Comparison of ENCODE assay signal across 1 cellular context in the genomic region with DNA sequence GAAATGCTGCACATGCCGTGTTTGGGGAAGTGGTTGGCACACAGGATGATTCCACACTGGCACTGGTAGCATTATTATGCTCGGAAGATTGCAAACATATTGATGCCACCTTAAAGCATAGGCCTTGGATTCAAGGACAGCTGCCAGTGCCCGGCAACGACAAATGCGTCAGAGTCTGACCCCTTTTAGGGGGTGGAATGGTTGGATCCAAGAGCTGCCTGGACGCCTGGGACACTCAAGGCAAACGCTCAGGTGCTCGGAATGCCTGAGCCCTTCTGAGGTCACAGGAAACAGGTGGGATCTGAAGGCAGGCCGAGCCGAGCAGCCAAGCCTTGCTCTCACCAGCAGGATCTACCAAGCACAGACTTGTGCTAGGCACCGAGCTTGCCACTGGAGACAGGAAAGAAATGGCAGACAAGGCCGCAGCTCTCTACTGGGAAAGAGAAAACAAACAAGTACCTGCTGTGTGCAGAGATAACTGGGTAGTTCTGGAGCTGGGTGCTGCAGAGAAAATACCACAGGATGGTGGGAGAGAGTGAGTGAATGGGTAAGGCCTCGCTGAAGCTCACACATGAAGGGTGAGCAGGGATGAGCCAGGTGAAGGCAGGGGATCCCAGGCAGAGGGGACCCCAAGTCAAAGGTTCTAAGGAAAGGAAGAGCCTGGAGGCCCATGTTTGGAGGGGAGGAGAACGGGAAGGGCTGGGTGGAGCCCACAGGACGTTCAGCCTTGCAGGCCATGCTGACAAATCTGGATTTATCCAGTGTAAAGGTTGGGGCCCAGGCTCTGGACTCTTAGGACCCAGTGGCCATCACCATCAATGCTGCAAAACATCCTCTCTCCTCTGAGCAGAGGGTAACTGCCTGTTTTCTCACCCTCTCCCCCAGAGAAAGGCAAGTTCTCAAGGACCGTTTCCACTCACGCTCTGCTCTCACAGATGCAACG.
A peak's percentile ranks its signal among the peaks of the same experiment; 100 is the strongest.
TF ChIP-seq lines count a peak whose summit lies in the region.

No MANE protein-coding gene starts in this region.

TF ChIP-seq in HepG2, 621 proteins besides CTCF, POLR2A, EP300 and RAD21 (continued from another document and continues in another):
- TF ChIP-seq, protein P1, sequence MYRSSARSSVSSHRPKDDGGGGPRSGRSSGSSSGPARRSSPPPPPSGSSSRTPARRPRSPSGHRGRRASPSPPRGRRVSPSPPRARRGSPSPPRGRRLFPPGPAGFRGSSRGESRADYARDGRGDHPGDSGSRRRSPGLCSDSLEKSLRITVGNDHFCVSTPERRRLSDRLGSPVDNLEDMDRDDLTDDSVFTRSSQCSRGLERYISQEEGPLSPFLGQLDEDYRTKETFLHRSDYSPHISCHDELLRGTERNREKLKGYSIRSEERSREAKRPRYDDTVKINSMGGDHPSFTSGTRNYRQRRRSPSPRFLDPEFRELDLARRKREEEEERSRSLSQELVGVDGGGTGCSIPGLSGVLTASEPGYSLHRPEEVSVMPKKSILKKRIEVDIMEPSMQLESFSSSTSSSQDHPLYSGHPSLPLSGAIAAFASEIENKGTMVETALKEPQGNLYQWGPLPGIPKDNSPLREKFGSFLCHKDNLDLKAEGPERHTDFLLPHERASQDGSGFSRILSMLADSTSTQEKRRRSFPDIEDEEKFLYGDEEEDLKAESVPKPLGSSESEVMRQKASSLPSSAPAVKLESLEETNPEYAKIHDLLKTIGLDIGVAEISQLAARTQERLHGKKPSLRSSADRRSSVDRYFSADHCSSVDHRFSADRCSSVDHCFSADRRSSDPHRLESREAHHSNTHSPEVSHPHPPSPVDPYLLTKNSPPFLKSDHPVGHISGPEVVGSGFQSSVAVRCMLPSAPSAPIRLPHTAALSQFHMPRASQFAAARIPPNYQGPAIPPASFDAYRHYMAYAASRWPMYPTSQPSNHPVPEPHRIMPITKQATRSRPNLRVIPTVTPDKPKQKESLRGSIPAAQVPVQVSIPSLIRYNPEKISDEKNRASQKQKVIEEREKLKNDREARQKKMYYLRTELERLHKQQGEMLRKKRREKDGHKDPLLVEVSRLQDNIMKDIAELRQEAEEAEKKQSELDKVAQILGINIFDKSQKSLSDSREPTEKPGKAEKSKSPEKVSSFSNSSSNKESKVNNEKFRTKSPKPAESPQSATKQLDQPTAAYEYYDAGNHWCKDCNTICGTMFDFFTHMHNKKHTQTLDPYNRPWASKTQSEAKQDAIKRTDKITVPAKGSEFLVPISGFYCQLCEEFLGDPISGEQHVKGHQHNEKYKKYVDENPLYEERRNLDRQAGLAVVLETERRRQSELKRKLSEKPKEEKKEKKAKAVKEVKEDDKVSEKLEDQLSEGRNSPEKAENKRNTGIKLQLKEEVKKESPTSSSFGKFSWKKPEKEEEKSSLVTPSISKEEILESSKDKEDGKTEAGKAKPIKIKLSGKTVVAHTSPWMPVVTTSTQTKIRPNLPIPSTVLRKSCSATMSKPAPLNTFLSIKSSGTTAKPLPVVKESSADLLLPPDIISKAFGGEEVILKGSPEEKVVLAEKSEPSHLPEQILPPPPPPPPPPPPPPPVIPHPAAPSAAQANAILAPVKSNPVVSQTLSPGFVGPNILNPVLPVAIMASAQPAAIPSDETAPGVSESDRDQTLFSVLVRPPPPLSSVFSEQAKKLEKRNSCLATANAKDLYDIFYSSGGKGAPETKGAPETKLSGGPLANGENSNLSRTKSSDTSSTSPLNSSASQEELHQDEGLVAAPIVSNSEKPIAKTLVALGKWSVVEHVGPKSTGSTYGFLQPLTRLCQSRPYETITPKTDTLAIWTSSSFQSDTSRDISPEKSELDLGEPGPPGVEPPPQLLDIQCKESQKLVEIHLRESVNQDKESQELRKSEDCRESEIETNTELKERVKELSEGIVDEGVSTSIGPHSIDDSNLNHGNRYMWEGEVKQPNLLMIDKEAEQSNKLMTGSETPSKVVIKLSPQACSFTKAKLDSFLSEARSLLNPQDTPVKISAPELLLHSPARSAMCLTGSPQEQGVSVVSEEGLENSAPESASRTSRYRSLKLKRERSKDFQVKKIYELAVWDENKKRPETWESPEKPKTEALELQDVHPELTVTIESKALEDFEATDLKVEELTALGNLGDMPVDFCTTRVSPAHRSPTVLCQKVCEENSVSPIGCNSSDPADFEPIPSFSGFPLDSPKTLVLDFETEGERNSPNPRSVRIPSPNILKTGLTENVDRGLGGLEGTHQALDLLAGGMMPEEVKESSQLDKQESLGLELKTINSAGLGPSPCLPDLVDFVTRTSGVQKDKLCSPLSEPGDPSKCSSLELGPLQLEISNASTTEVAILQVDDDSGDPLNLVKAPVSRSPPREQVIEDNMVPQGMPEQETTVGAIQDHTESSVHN (CRISPR knock-in tag; IDR thresholded peaks at IDR 0.05), result peak; percentile 93
- TF ChIP-seq THAP7 (CRISPR knock-in tag; IDR thresholded peaks at IDR 0.05) (0 out of 2 replicates have a peak, but pooled peaks have one; percentile 47), ZNF225 (CRISPR knock-in tag; IDR thresholded peaks at IDR 0.05) (no peak), RARG (CRISPR knock-in tag; IDR thresholded peaks at IDR 0.05; ENCODE audit: low read depth) (no peak), ATRX (CRISPR knock-in tag; IDR thresholded peaks at IDR 0.05; ENCODE audit: borderline replicate concordance) (no peak), ZNF577 (CRISPR knock-in tag; IDR thresholded peaks at IDR 0.05; ENCODE audit: borderline replicate concordance, low read depth) (no peak), ONECUT2 (CRISPR knock-in tag; IDR thresholded peaks at IDR 0.05) (no peak), POLR2G (IDR thresholded peaks at IDR 0.05; ENCODE audit: low read depth, low read length) (no peak), ZFP91 (CRISPR knock-in tag; IDR thresholded peaks at IDR 0.05; ENCODE audit: borderline replicate concordance) (peak; percentile 52; the same call in 1 of the 2 replicates), SP2 (CRISPR knock-in tag; IDR thresholded peaks at IDR 0.05) (no peak), SNAI1 (CRISPR knock-in tag; IDR thresholded peaks at IDR 0.05; ENCODE audit: borderline replicate concordance) (no peak), HMGXB3 (CRISPR knock-in tag; IDR thresholded peaks at IDR 0.05; ENCODE audit: borderline replicate concordance) (no peak), ZNF703 (CRISPR knock-in tag; IDR thresholded peaks at IDR 0.05; ENCODE audit: borderline replicate concordance) (no peak), ZMAT3 (CRISPR knock-in tag; conservative IDR thresholded peaks at IDR 0.05) (no peak), KAT7 (CRISPR knock-in tag; IDR thresholded peaks at IDR 0.05; ENCODE audit: borderline replicate concordance) (no peak), XRCC5 (optimal IDR thresholded peaks at IDR 0.05; ENCODE audit: low read length) (no peak), ZFX (CRISPR knock-in tag; IDR thresholded peaks at IDR 0.05; ENCODE audit: low read depth) (peak; percentile 65), NFIB (CRISPR knock-in tag; IDR thresholded peaks at IDR 0.05; ENCODE audit: borderline replicate concordance) (no peak), ZNF543 (CRISPR knock-in tag; IDR thresholded peaks at IDR 0.05) (no peak)
- TF ChIP-seq, protein P2, sequence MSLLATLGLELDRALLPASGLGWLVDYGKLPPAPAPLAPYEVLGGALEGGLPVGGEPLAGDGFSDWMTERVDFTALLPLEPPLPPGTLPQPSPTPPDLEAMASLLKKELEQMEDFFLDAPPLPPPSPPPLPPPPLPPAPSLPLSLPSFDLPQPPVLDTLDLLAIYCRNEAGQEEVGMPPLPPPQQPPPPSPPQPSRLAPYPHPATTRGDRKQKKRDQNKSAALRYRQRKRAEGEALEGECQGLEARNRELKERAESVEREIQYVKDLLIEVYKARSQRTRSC (CRISPR knock-in tag; IDR thresholded peaks at IDR 0.05; ENCODE audit: low read depth), result 0 out of 2 replicates have a peak, but pooled peaks have one; percentile 49
- TF ChIP-seq, protein P3, sequence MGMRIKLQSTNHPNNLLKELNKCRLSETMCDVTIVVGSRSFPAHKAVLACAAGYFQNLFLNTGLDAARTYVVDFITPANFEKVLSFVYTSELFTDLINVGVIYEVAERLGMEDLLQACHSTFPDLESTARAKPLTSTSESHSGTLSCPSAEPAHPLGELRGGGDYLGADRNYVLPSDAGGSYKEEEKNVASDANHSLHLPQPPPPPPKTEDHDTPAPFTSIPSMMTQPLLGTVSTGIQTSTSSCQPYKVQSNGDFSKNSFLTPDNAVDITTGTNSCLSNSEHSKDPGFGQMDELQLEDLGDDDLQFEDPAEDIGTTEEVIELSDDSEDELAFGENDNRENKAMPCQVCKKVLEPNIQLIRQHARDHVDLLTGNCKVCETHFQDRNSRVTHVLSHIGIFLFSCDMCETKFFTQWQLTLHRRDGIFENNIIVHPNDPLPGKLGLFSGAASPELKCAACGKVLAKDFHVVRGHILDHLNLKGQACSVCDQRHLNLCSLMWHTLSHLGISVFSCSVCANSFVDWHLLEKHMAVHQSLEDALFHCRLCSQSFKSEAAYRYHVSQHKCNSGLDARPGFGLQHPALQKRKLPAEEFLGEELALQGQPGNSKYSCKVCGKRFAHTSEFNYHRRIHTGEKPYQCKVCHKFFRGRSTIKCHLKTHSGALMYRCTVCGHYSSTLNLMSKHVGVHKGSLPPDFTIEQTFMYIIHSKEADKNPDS (CRISPR knock-in tag; IDR thresholded peaks at IDR 0.05), result no peak
- TF ChIP-seq, protein P4, sequence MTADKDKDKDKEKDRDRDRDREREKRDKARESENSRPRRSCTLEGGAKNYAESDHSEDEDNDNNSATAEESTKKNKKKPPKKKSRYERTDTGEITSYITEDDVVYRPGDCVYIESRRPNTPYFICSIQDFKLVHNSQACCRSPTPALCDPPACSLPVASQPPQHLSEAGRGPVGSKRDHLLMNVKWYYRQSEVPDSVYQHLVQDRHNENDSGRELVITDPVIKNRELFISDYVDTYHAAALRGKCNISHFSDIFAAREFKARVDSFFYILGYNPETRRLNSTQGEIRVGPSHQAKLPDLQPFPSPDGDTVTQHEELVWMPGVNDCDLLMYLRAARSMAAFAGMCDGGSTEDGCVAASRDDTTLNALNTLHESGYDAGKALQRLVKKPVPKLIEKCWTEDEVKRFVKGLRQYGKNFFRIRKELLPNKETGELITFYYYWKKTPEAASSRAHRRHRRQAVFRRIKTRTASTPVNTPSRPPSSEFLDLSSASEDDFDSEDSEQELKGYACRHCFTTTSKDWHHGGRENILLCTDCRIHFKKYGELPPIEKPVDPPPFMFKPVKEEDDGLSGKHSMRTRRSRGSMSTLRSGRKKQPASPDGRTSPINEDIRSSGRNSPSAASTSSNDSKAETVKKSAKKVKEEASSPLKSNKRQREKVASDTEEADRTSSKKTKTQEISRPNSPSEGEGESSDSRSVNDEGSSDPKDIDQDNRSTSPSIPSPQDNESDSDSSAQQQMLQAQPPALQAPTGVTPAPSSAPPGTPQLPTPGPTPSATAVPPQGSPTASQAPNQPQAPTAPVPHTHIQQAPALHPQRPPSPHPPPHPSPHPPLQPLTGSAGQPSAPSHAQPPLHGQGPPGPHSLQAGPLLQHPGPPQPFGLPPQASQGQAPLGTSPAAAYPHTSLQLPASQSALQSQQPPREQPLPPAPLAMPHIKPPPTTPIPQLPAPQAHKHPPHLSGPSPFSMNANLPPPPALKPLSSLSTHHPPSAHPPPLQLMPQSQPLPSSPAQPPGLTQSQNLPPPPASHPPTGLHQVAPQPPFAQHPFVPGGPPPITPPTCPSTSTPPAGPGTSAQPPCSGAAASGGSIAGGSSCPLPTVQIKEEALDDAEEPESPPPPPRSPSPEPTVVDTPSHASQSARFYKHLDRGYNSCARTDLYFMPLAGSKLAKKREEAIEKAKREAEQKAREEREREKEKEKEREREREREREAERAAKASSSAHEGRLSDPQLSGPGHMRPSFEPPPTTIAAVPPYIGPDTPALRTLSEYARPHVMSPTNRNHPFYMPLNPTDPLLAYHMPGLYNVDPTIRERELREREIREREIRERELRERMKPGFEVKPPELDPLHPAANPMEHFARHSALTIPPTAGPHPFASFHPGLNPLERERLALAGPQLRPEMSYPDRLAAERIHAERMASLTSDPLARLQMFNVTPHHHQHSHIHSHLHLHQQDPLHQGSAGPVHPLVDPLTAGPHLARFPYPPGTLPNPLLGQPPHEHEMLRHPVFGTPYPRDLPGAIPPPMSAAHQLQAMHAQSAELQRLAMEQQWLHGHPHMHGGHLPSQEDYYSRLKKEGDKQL (CRISPR knock-in tag; IDR thresholded peaks at IDR 0.05; ENCODE audit: low read depth), result no peak
